In the genomic region with DNA sequence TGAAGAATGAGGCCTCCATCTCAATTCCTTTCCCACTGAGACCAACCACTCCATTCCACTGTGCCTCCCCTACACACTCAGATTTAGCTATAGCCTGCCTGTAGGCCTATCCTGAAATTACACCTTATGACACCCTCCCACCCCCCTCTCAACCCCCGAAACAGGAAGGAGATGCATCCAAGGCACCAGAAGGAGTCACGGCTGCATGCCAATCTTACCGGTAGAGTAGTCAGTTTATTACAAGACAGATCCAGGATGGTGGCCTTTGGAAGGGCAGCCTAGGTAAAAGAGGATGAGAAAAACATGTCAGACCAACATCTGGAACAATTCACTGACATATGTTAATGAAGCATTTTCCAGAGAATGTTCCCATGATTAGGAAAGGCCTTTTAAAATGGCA, we compare ENCODE assay signal across 8 cellular contexts. TPM values are rescaled to one million over a fixed set of nuclear protein-coding genes. Genes with fewer than 3 reads are reported as not detected.
A peak's percentile ranks its signal among the peaks of the same experiment; 100 is the strongest.
DNase-seq lines count a peak whose midpoint lies in the region; ATAC-seq and TF ChIP-seq lines count a peak whose summit lies in the region.

No MANE protein-coding gene starts in this region.

- no peaks in the 10 kb centered on the region for H3F3A ChIP-seq in smooth muscle cell (ENCODE audit: low read depth)

- no peaks in the 10 kb centered on the region for H3K27me3 ChIP-seq in smooth muscle cell (ENCODE audit: low read depth)

- peaks cover 10% of the 10 kb centered on the region for H3K36me3 ChIP-seq in smooth muscle cell (ENCODE audit: low read depth)

- peak overlapping the region; percentile 94 for H3K4me2 ChIP-seq in smooth muscle cell

- WGBS in smooth muscle cell (ENCODE audit: low lambda C conversion rate), result 59% methylated on average over 3 of the region's 3 CpGs

- H3K4me3 ChIP-seq in smooth muscle cell, result peak overlapping the region; percentile 90

- H3K9ac ChIP-seq in smooth muscle cell (ENCODE audit: low read depth), result no peak overlapping the region

- H3K27ac Mint-ChIP-seq in activated naive CD4-positive, alpha-beta T cell treated with anti-CD3 and anti-CD28 coated beads, Interleukin-2, amount 50 U/mL, for 24 hours, result no peak overlapping the region
- no peak overlapping the region for H3K27ac Mint-ChIP-seq in endothelial cell (ENCODE audit: unreplicated experiment)

- no peaks in the 10 kb centered on the region for H3K4me1 ChIP-seq in smooth muscle cell (ENCODE audit: low read depth)

- no peaks in the 10 kb centered on the region for H3K9me3 Mint-ChIP-seq in activated naive CD4-positive, alpha-beta T cell treated with anti-CD3 and anti-CD28 coated beads, Interleukin-2, amount 50 U/mL, for 24 hours
- no peaks in the 10 kb centered on the region for H3K9me3 Mint-ChIP-seq in endothelial cell (ENCODE audit: unreplicated experiment)

- in situ Hi-C loops in SK-MEL-5 (cut with HindIII; ENCODE audit: low pct_unique_long_range_greater_than_20kb, low sequenced_read_pairs), result no loop called here

- H2AFZ ChIP-seq in smooth muscle cell (ENCODE audit: low read depth), result no peak overlapping the region

- H3K79me2 ChIP-seq in smooth muscle cell (ENCODE audit: low read depth), result peaks cover 49% of the 10 kb centered on the region

- no peak for TF ChIP-seq CTCF in endothelial cell (IDR thresholded peaks at IDR 0.05; ENCODE audit: unreplicated experiment)
- TF ChIP-seq CTCF in smooth muscle cell (IDR thresholded peaks at IDR 0.05; ENCODE audit: borderline replicate concordance, insufficient read depth, poor library complexity, severe bottlenecking), result no peak

- peaks cover 40% of the 10 kb centered on the region for H3K4me1 Mint-ChIP-seq in activated naive CD4-positive, alpha-beta T cell treated with anti-CD3 and anti-CD28 coated beads, Interleukin-2, amount 50 U/mL, for 24 hours
- peaks cover 13% of the 10 kb centered on the region for H3K4me1 Mint-ChIP-seq in endothelial cell (ENCODE audit: unreplicated experiment)

- peak overlapping the region; percentile 98 for H3K4me3 Mint-ChIP-seq in activated naive CD4-positive, alpha-beta T cell treated with anti-CD3 and anti-CD28 coated beads, Interleukin-2, amount 50 U/mL, for 24 hours
- H3K4me3 Mint-ChIP-seq in endothelial cell (ENCODE audit: unreplicated experiment), result peak overlapping the region; percentile 42

- H3K27ac ChIP-seq in smooth muscle cell (ENCODE audit: low read depth), result no peak overlapping the region

- ATAC-seq in HG02885 (IDR thresholded peaks at IDR 0.05; ENCODE audit: poor library complexity, unreplicated experiment), result no peak
- ATAC-seq in GM18868 (IDR thresholded peaks at IDR 0.05; ENCODE audit: unreplicated experiment), result no peak

- peaks cover 14% of the 10 kb centered on the region for H3K36me3 Mint-ChIP-seq in activated naive CD4-positive, alpha-beta T cell treated with anti-CD3 and anti-CD28 coated beads, Interleukin-2, amount 50 U/mL, for 24 hours
- peaks cover 21% of the 10 kb centered on the region for H3K36me3 Mint-ChIP-seq in endothelial cell (ENCODE audit: low read depth, unreplicated experiment)

- no peaks in the 10 kb centered on the region for H3K27me3 Mint-ChIP-seq in activated naive CD4-positive, alpha-beta T cell treated with anti-CD3 and anti-CD28 coated beads, Interleukin-2, amount 50 U/mL, for 24 hours
- peaks cover 13% of the 10 kb centered on the region for H3K27me3 Mint-ChIP-seq in endothelial cell (ENCODE audit: unreplicated experiment)

- peaks cover 68% of the 10 kb centered on the region for H4K20me1 ChIP-seq in smooth muscle cell (ENCODE audit: low read depth)

- H3K9me3 ChIP-seq in smooth muscle cell (replicated peaks; ENCODE audit: low read depth), result no peaks in the 10 kb centered on the region

- DNase-seq in activated naive CD4-positive, alpha-beta T cell treated with anti-CD3 and anti-CD28 coated beads, Interleukin-2, amount 50 U/mL, for 16 hours, result no peak
- DNase-seq in SK-MEL-5 (ENCODE audit: low read depth, low spot score), result peak; percentile 32
- no peak for DNase-seq in endothelial cell (ENCODE audit: low spot score)
- no peak for DNase-seq in smooth muscle cell (lab: John Stamatoyannopoulos, UW; ENCODE audit: unreplicated experiment)
- no peak for DNase-seq in NCI-H510A (lab: John Stamatoyannopoulos, UW)

RNA-seq across cellular contexts. Expression of gene LRRC59, which starts 2.6 kb away (rescaled TPM):
- 174 and 177 TPM in 2 replicates for total RNA-seq in SK-MEL-5 (2014; rRNA removed; shearing (Covaris generic))
- 183 and 203 TPM in 2 replicates for polyA plus RNA-seq in SK-MEL-5 (2015; cell fraction: cytosol; rRNA removed)
- polyA plus RNA-seq in SK-MEL-5 (2015; cell fraction: nucleus; rRNA removed), result 50.7 and 51.4 TPM in 2 replicates
- total RNA-seq in endothelial cell (ENCODE audit: unreplicated experiment) (64.2 TPM), smooth muscle cell (160 and 164 TPM in 2 replicates)
- polyA plus RNA-seq in smooth muscle cell, result 139 and 161 TPM in 2 replicates

RNA-seq across cellular contexts. Expression of gene EME1, which starts 21.7 kb away (rescaled TPM):
- 9.9 and 13.0 TPM in 2 replicates for total RNA-seq in SK-MEL-5 (2014; rRNA removed; shearing (Covaris generic))
- 6.6 and 9.7 TPM in 2 replicates for polyA plus RNA-seq in SK-MEL-5 (2015; cell fraction: cytosol; rRNA removed)
- 145 and 164 TPM in 2 replicates for polyA plus RNA-seq in SK-MEL-5 (2015; cell fraction: nucleus; rRNA removed)
- 6.1 TPM for total RNA-seq in endothelial cell (ENCODE audit: unreplicated experiment)
- 4.6 and 8.2 TPM in 2 replicates for total RNA-seq in smooth muscle cell
- polyA plus RNA-seq in smooth muscle cell, result 9.6 and 12.9 TPM in 2 replicates

RNA-seq across cellular contexts. Expression of gene MRPL27, which starts 21.7 kb away (rescaled TPM):
- 107 and 120 TPM in 2 replicates for total RNA-seq in SK-MEL-5 (2014; rRNA removed; shearing (Covaris generic))
- polyA plus RNA-seq in SK-MEL-5 (2015; cell fraction: cytosol; rRNA removed), result 78.3 and 99.4 TPM in 2 replicates
- 102 and 118 TPM in 2 replicates for polyA plus RNA-seq in SK-MEL-5 (2015; cell fraction: nucleus; rRNA removed)
- total RNA-seq in endothelial cell (ENCODE audit: unreplicated experiment) (38.9 TPM), smooth muscle cell (62.8 and 69.8 TPM in 2 replicates)
- polyA plus RNA-seq in smooth muscle cell, result 130 and 138 TPM in 2 replicates

RNA-seq across cellular contexts. Expression of gene ACSF2, which starts 31.3 kb away (rescaled TPM):
- 11.2 and 11.8 TPM in 2 replicates for total RNA-seq in SK-MEL-5 (2014; rRNA removed; shearing (Covaris generic))
- polyA plus RNA-seq in SK-MEL-5 (2015; cell fraction: cytosol; rRNA removed), result 1.2 and 3.0 TPM in 2 replicates
- 59.6 and 79.5 TPM in 2 replicates for polyA plus RNA-seq in SK-MEL-5 (2015; cell fraction: nucleus; rRNA removed)
- 51.0 TPM for total RNA-seq in endothelial cell (ENCODE audit: unreplicated experiment)
- total RNA-seq in smooth muscle cell, result 16.8 and 18.6 TPM in 2 replicates
- polyA plus RNA-seq in smooth muscle cell, result 13.7 and 21.3 TPM in 2 replicates

RNA-seq across cellular contexts. Expression of gene XYLT2, which starts 48.8 kb away (rescaled TPM):
- 31.7 and 34.2 TPM in 2 replicates for total RNA-seq in SK-MEL-5 (2014; rRNA removed; shearing (Covaris generic))
- polyA plus RNA-seq in SK-MEL-5 (2015; cell fraction: cytosol; rRNA removed), result 47.8 and 49.8 TPM in 2 replicates
- polyA plus RNA-seq in SK-MEL-5 (2015; cell fraction: nucleus; rRNA removed), result 37.6 and 40.5 TPM in 2 replicates
- total RNA-seq in endothelial cell (ENCODE audit: unreplicated experiment), result 23.1 TPM
- total RNA-seq in smooth muscle cell, result 33.2 and 34.3 TPM in 2 replicates
- 32.3 and 41.4 TPM in 2 replicates for polyA plus RNA-seq in smooth muscle cell
